Comparison of ENCODE assay signal across 13 cellular contexts in genomic region chr11:104033134-104033533, GRCh38. TPM values are rescaled to one million over a fixed set of nuclear protein-coding genes. Genes with fewer than 3 reads are reported as not detected.
DNase-seq lines count a peak whose midpoint lies in the region; ATAC-seq and TF ChIP-seq lines count a peak whose summit lies in the region.
"Had no signal": no experiment of that assay in that cellular context is flagged by ENCODE, and none has a peak within 500 bp of the region (broad histone marks: within the 10 kb centered on the region; RNA-seq: fewer than 3 reads in every experiment).

No MANE protein-coding gene starts in this region.

- H3K9me3 ChIP-seq in RWPE2 (ENCODE audit: severe bottlenecking) = no peaks in the 10 kb centered on the region
- H3K9me3 ChIP-seq in lower lobe of right lung = no peaks in the 10 kb centered on the region

- ATAC-seq in RWPE2 (ENCODE audit: low read depth) (peak; percentile 99), lower lobe of right lung (no peak), HG02759 (IDR thresholded peaks at IDR 0.05; ENCODE audit: unreplicated experiment) (no peak)
- ATAC-seq: activated CD8-positive, alpha-beta memory T cell treated with anti-CD3 and anti-CD28 coated beads, Interleukin-2, amount 10 ng/mL, durations not matched to agents 7 days and 5 days had no signal

- CTCF ChIA-PET in HEK293T (lab: Yijun Ruan, JAX) = no interaction called here

- TF ChIP-seq CTCF in RWPE2 (IDR thresholded peaks at IDR 0.05; ENCODE audit: poor library complexity, severe bottlenecking) = no peak
- TF ChIP-seq CTCF in fibroblast of mammary gland (conservative IDR thresholded peaks at IDR 0.05; ENCODE audit: control insufficient read depth, insufficient read depth, low read depth, low read length) = no peak
- TF ChIP-seq CTCF in lower lobe of right lung (IDR thresholded peaks at IDR 0.05) = no peak

- DNase-seq in GM03348 (ENCODE audit: low spot score) (peak; percentile 68), RWPE2 (ENCODE audit: low spot score) (peak; percentile 61), fibroblast of mammary gland (ENCODE audit: low read depth) (peak; percentile 77), skeletal muscle cell (ENCODE audit: low read depth) (peak; percentile 76), lower lobe of right lung (no peak), HEK293T (ENCODE audit: extremely low spot score) (no peak), ecto neural progenitor cell (ENCODE audit: low spot score) (no peak)
- DNase-seq: activated CD8-positive, alpha-beta memory T cell treated with anti-CD3 and anti-CD28 coated beads, Interleukin-2, amount 10 ng/mL, durations not matched to agents 7 days and 5 days; amygdala; spleen; T-helper 2 cell had no signal

- POLR2A ChIA-PET in HEK293T (lab: Yijun Ruan, JAX) = no interaction called here

- intact Hi-C loops in lower lobe of right lung (cut with DNase I) = no loop called here

- H3K36me3 ChIP-seq in RWPE2 (ENCODE audit: low read depth) (no peaks in the 10 kb centered on the region), lower lobe of right lung (no peaks in the 10 kb centered on the region)
- H3K36me3 ChIP-seq: spleen had no signal

- H3K27ac ChIP-seq in RWPE2 (ENCODE audit: poor library complexity, severe bottlenecking) (no peak overlapping the region), lower lobe of right lung (no peak overlapping the region)
- H3K27ac ChIP-seq: spleen had no signal

- H3K4me3 ChIP-seq in RWPE2 (ENCODE audit: severe bottlenecking) = no peak overlapping the region
- no peak overlapping the region for H3K4me3 ChIP-seq in fibroblast of mammary gland (ENCODE audit: control insufficient read depth, low read depth, low read length)
- H3K4me3 ChIP-seq in skeletal muscle cell (ENCODE audit: low read depth, low read length) = no peak overlapping the region
- no peak overlapping the region for H3K4me3 ChIP-seq in lower lobe of right lung
- H3K4me3 ChIP-seq: spleen had no signal

- H3K27me3 ChIP-seq in RWPE2 (ENCODE audit: insufficient read depth, poor library complexity, severe bottlenecking) (no peaks in the 10 kb centered on the region), lower lobe of right lung (ENCODE audit: low read depth) (no peaks in the 10 kb centered on the region)
- H3K27me3 ChIP-seq: spleen had no signal

- peaks cover 15% of the 10 kb centered on the region for H3K4me1 ChIP-seq in RWPE2 (ENCODE audit: insufficient read depth, poor library complexity, severe bottlenecking)
- H3K4me1 ChIP-seq in lower lobe of right lung = no peaks in the 10 kb centered on the region
- H3K4me1 ChIP-seq: spleen had no signal

TF ChIP-seq in HEK293T, 16 proteins besides CTCF, POLR2A, EP300 and RAD21:
- TF ChIP-seq ZNF384 (IDR thresholded peaks at IDR 0.05) (no peak), CTBP1 (IDR thresholded peaks at IDR 0.05; ENCODE audit: borderline replicate concordance) (no peak), NFRKB (IDR thresholded peaks at IDR 0.05) (no peak), HDGF (IDR thresholded peaks at IDR 0.05; ENCODE audit: borderline replicate concordance) (no peak), TARDBP (IDR thresholded peaks at IDR 0.05) (no peak), FOXA1 (IDR thresholded peaks at IDR 0.05) (no peak)

RNA-seq across cellular contexts. Expression of gene DDI1, which starts 3.3 kb away (rescaled TPM):
- total RNA-seq in lower lobe of right lung = not detected
- total RNA-seq: activated CD8-positive, alpha-beta memory T cell treated with anti-CD3 and anti-CD28 coated beads, Interleukin-2, amount 10 ng/mL, durations not matched to agents 7 days and 5 days; H1; spleen had no signal

Comparison
In these comparisons a context has a peak if more than half of its experiments do, and no peak if none do; other contexts are left out.
1. DNase-seq: peak in GM03348 (single experiment), RWPE2 (single experiment), fibroblast of mammary gland (single experiment) and skeletal muscle cell (single experiment); none in lower lobe of right lung (single experiment), HEK293T (single experiment) and ecto neural progenitor cell (single experiment).